ENCODE assay signal across 2 cellular contexts in genomic region chr11:75274716-75275115, GRCh38. TPM values are rescaled to one million over a fixed set of nuclear protein-coding genes. Genes with fewer than 3 reads are reported as not detected.
"Had no signal": no experiment of that assay in that cellular context is flagged by ENCODE, and none has a peak within 500 bp of the region (broad histone marks: within the 10 kb centered on the region; RNA-seq: fewer than 3 reads in every experiment).

No MANE protein-coding gene starts in this region.

RNA-seq across cellular contexts. Expression of gene TPBGL, which starts 34.1 kb away (rescaled TPM):
- total RNA-seq: endothelial cell of umbilical vein, liver had no signal
- polyA plus RNA-seq: endothelial cell of umbilical vein had no signal
